ENCODE assay signal across 1 cellular context in the genomic region with DNA sequence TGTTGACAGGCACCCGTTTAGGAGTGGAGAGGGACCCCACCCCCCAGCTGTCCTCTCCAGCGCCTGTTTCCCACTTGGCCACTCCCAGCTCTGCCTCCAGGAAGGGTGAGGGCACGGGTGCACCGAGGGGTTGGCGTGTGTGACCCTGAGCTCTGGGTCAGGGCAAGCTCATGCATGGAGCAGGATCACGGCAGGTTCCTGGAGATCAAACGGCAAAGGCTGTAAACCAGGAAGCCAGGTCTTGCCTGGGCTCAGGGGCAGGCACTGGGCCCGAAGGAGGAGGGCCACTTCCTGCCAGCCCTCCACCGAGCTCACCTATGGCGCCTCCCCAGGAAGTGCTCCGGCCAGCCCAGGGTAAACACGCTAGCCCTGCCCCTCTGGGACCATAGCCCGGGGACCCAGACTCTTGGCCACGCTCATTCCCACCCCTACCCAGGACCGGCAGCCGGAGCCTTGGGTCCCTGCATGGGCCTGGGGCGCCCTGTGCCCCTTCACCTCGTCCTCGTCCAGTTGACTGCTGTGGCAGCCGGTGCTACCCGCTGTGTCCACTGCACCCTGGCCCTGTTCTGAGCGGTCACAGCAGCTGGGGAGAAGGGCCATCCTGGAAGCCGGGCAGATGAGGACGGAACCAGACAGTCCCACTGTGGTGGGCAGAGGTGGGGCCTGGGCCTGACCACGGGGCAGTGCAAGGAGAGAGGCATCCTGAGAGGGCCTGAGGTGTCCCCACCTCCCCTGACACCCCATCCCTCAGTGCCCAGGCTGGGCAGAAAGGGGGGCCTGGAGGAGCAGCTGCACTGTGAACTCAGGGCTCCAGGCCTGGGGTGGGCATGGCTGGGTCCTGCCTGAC.
TF ChIP-seq lines count a peak whose summit lies in the region.

No MANE protein-coding gene starts in this region.

TF ChIP-seq in HepG2, 621 proteins besides CTCF, POLR2A, EP300 and RAD21 (continued from another document and continues in another):
- TF ChIP-seq AHDC1 (CRISPR knock-in tag; IDR thresholded peaks at IDR 0.05; ENCODE audit: borderline replicate concordance) (peak; percentile 76; the same call in 1 of the 2 replicates), ELF1 (CRISPR knock-in tag; IDR thresholded peaks at IDR 0.05) (peak; percentile 98), ELF3 (CRISPR knock-in tag; IDR thresholded peaks at IDR 0.05) (peak; percentile 99), DZIP1 (CRISPR knock-in tag; IDR thresholded peaks at IDR 0.05) (peak; percentile 75; the same call in 1 of the 2 replicates), HCFC1 (IDR thresholded peaks at IDR 0.05; ENCODE audit: low read depth, low read length) (no peak; the same call in 1 of the 2 replicates), ZNF138 (CRISPR knock-in tag; IDR thresholded peaks at IDR 0.05; ENCODE audit: low read depth) (peak; percentile 86; the same call in 1 of the 2 replicates), IRF2 (CRISPR knock-in tag; IDR thresholded peaks at IDR 0.05) (peak; percentile 92), NFE2L1 (CRISPR knock-in tag; IDR thresholded peaks at IDR 0.05; ENCODE audit: borderline replicate concordance) (no peak), NFKBIZ (CRISPR knock-in tag; IDR thresholded peaks at IDR 0.05) (peak; percentile 73; the same call in 1 of the 2 replicates), THRA (CRISPR knock-in tag; IDR thresholded peaks at IDR 0.05; ENCODE audit: borderline replicate concordance) (peak; percentile 94), ZNF142 (CRISPR knock-in tag; IDR thresholded peaks at IDR 0.05) (peak; percentile 86)
- TF ChIP-seq, protein P1, sequence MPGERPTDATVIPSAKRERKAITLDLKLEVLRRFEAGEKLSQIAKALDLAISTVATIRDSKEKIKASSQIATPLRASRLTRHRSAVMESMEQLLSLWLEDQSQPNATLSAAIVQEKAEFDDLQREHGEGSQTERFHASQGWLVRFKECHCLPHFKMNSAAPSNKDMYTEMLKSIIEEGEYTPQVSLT (CRISPR knock-in tag; IDR thresholded peaks at IDR 0.05; ENCODE audit: borderline replicate concordance, low read depth), result no peak; the same call in 1 of the 2 replicates
- TF ChIP-seq, protein P2, sequence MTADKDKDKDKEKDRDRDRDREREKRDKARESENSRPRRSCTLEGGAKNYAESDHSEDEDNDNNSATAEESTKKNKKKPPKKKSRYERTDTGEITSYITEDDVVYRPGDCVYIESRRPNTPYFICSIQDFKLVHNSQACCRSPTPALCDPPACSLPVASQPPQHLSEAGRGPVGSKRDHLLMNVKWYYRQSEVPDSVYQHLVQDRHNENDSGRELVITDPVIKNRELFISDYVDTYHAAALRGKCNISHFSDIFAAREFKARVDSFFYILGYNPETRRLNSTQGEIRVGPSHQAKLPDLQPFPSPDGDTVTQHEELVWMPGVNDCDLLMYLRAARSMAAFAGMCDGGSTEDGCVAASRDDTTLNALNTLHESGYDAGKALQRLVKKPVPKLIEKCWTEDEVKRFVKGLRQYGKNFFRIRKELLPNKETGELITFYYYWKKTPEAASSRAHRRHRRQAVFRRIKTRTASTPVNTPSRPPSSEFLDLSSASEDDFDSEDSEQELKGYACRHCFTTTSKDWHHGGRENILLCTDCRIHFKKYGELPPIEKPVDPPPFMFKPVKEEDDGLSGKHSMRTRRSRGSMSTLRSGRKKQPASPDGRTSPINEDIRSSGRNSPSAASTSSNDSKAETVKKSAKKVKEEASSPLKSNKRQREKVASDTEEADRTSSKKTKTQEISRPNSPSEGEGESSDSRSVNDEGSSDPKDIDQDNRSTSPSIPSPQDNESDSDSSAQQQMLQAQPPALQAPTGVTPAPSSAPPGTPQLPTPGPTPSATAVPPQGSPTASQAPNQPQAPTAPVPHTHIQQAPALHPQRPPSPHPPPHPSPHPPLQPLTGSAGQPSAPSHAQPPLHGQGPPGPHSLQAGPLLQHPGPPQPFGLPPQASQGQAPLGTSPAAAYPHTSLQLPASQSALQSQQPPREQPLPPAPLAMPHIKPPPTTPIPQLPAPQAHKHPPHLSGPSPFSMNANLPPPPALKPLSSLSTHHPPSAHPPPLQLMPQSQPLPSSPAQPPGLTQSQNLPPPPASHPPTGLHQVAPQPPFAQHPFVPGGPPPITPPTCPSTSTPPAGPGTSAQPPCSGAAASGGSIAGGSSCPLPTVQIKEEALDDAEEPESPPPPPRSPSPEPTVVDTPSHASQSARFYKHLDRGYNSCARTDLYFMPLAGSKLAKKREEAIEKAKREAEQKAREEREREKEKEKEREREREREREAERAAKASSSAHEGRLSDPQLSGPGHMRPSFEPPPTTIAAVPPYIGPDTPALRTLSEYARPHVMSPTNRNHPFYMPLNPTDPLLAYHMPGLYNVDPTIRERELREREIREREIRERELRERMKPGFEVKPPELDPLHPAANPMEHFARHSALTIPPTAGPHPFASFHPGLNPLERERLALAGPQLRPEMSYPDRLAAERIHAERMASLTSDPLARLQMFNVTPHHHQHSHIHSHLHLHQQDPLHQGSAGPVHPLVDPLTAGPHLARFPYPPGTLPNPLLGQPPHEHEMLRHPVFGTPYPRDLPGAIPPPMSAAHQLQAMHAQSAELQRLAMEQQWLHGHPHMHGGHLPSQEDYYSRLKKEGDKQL (CRISPR knock-in tag; IDR thresholded peaks at IDR 0.05; ENCODE audit: low read depth), result peak; percentile 65; the same call in 1 of the 2 replicates
- TF ChIP-seq, protein P3, sequence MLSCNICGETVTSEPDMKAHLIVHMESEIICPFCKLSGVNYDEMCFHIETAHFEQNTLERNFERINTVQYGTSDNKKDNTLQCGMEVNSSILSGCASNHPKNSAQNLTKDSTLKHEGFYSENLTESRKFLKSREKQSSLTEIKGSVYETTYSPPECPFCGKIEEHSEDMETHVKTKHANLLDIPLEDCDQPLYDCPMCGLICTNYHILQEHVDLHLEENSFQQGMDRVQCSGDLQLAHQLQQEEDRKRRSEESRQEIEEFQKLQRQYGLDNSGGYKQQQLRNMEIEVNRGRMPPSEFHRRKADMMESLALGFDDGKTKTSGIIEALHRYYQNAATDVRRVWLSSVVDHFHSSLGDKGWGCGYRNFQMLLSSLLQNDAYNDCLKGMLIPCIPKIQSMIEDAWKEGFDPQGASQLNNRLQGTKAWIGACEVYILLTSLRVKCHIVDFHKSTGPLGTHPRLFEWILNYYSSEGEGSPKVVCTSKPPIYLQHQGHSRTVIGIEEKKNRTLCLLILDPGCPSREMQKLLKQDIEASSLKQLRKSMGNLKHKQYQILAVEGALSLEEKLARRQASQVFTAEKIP (CRISPR knock-in tag; IDR thresholded peaks at IDR 0.05; ENCODE audit: borderline replicate concordance), result no peak
